In the genomic region with DNA sequence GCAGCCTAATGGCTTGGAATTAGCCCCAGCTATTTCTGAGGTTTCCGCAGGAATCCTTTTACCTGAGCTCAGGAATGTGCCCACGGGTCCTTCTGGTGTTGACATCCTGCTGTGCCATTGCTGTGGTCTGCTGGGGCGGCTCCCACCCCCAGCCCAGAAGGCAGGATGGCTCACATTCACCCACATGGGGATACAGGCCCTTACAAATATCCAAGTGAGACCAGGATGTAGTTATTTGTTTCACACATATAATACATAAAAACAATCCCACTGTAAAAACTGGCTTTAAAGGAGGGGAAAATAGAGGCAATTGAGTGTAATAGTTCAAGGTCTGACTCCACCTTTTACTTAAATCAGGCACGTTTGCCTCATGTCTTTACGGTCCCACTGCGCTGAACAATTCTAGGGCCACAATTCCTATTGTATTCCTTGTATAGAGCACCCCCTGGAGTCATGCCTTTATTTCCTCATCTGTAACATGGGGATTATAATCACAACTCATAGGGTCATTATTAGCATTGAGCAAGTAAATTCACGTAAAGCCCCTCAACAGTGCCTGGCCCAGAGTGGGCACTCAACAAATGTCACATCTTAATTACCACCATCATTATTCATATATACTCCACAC, we compare ENCODE assay signal across 20 cellular contexts. TPM values are rescaled to one million over a fixed set of nuclear protein-coding genes. Genes with fewer than 3 reads are reported as not detected.
DNase-seq lines count a peak whose midpoint lies in the region; ATAC-seq, FAIRE-seq and TF ChIP-seq lines count a peak whose summit lies in the region.
"Had no signal": no experiment of that assay in that cellular context is flagged by ENCODE, and none has a peak within 500 bp of the region (broad histone marks: within the 10 kb centered on the region; RNA-seq: fewer than 3 reads in every experiment).

No MANE protein-coding gene starts in this region.

- H3K9me3 Mint-ChIP-seq in astrocyte (ENCODE audit: unreplicated experiment) (no peaks in the 10 kb centered on the region), type B pancreatic cell (no peaks in the 10 kb centered on the region)
- H3K9me3 Mint-ChIP-seq: activated naive CD8-positive, alpha-beta T cell treated with anti-CD3 and anti-CD28 coated beads for 36 hours; activated T-helper 2 cell treated with anti-CD3 and anti-CD28 coated beads, Interferon-gamma antibody, Interleukin-2, Interleukin-4, amounts not matched to agents 10 μg/mL and 5 μg/mL and 100 μg/mL, durations not matched to agents 14 hours and 24 hours and 36 hours; brain; mesothelial cell of epicardium; nephron progenitor cell; stimulated activated memory B cell treated with anti-CD40 and anti-IgM and Interleukin-4, amounts not matched to agents 10 μg/mL and 1 μg/mL and 100 μg/mL, for 72 hours had no signal

- H3K4me1 Mint-ChIP-seq in astrocyte (ENCODE audit: low read depth, unreplicated experiment) (no peaks in the 10 kb centered on the region), type B pancreatic cell (ENCODE audit: unreplicated experiment) (peaks cover 7% of the 10 kb centered on the region)
- H3K4me1 Mint-ChIP-seq: activated naive CD8-positive, alpha-beta T cell treated with anti-CD3 and anti-CD28 coated beads for 36 hours; CD8-positive, alpha-beta memory T cell; mesothelial cell of epicardium; stimulated activated memory B cell treated with anti-CD40 and anti-IgM and Interleukin-4, amounts not matched to agents 10 μg/mL and 1 μg/mL and 100 μg/mL, for 72 hours had no signal

- H3K4me3 ChIP-seq in AG09309 (ENCODE audit: control insufficient read depth, low read depth, low read length) (no peak overlapping the region), astrocyte (ENCODE audit: insufficient read depth, low read depth, low read length) (no peak overlapping the region), left lung (no peak overlapping the region)
- H3K4me3 ChIP-seq: testis had no signal

- TF ChIP-seq CTCF in AG09309 (IDR thresholded peaks at IDR 0.05; ENCODE audit: control insufficient read depth, insufficient read depth, low read depth, low read length, missing control alignments) = peak; percentile 21
- peak; percentile 11 for TF ChIP-seq CTCF in GM10266 (IDR thresholded peaks at IDR 0.05; ENCODE audit: control insufficient read depth, insufficient read depth, low read depth, missing control alignments)
- TF ChIP-seq CTCF in astrocyte (IDR thresholded peaks at IDR 0.05; ENCODE audit: insufficient read depth, low read depth, low read length) = no peak
- TF ChIP-seq CTCF in left lung (IDR thresholded peaks at IDR 0.05) = no peak
- no peak for TF ChIP-seq CTCF in type B pancreatic cell (conservative IDR thresholded peaks at IDR 0.05)

- no peak for FAIRE-seq in astrocyte (lab: Jason Lieb, UNC)
- FAIRE-seq: frontal cortex had no signal

- intact Hi-C loops in left lung (cut with DNase I) = no loop called here

- H3K4me3 Mint-ChIP-seq in astrocyte (ENCODE audit: unreplicated experiment) (no peak overlapping the region), type B pancreatic cell (no peak overlapping the region)
- H3K4me3 Mint-ChIP-seq: activated naive CD8-positive, alpha-beta T cell treated with anti-CD3 and anti-CD28 coated beads for 36 hours; brain; CD8-positive, alpha-beta memory T cell; mesothelial cell of epicardium; nephron progenitor cell; stimulated activated memory B cell treated with anti-CD40 and anti-IgM and Interleukin-4, amounts not matched to agents 10 μg/mL and 1 μg/mL and 100 μg/mL, for 72 hours had no signal

- no peak overlapping the region for H3K27ac ChIP-seq in astrocyte (ENCODE audit: low read depth, low read length)
- H3K27ac ChIP-seq in left lung = no peak overlapping the region
- H3K27ac ChIP-seq: testis had no signal

- no peak overlapping the region for H3K4me2 ChIP-seq in astrocyte (ENCODE audit: low read length)

- H3K27ac Mint-ChIP-seq in astrocyte (ENCODE audit: unreplicated experiment) (peak overlapping the region; percentile 34), type B pancreatic cell (no peak overlapping the region)
- H3K27ac Mint-ChIP-seq: activated naive CD8-positive, alpha-beta T cell treated with anti-CD3 and anti-CD28 coated beads for 36 hours; activated T-helper 2 cell treated with anti-CD3 and anti-CD28 coated beads, Interferon-gamma antibody, Interleukin-2, Interleukin-4, amounts not matched to agents 10 μg/mL and 5 μg/mL and 100 μg/mL, durations not matched to agents 14 hours and 24 hours and 36 hours; CD8-positive, alpha-beta memory T cell; mesothelial cell of epicardium; nephron progenitor cell; progenitor cell of endocrine pancreas; stimulated activated memory B cell treated with anti-CD40 and anti-IgM and Interleukin-4, amounts not matched to agents 10 μg/mL and 1 μg/mL and 100 μg/mL, for 72 hours had no signal

- DNase-seq in AG09309 (ENCODE audit: low read depth) = no peak
- no peak for DNase-seq in GM10266 (ENCODE audit: extremely low spot score)
- DNase-seq in astrocyte (ENCODE audit: low read depth) = no peak
- no peak for DNase-seq in left lung
- DNase-seq in type B pancreatic cell (ENCODE audit: extremely low spot score, unreplicated experiment) = no peak
- DNase-seq in NOMO-1 treated with DMSO at 0.1 percent for 48 hours (lab: John Stamatoyannopoulos, UW; ENCODE audit: unreplicated experiment) = no peak
- DNase-seq in SHP77 treated with DMSO at 0.1 percent for 48 hours (lab: John Stamatoyannopoulos, UW) = no peak
- DNase-seq: activated CD8-positive, alpha-beta memory T cell treated with anti-CD3 and anti-CD28 coated beads, Interleukin-2, amount 50 U/mL, for 4 hours; activated naive CD8-positive, alpha-beta T cell treated with anti-CD3 and anti-CD28 coated beads for 36 hours; DMS79 had no signal

- H3K27me3 ChIP-seq in astrocyte (ENCODE audit: insufficient read depth, low read length) (no peaks in the 10 kb centered on the region), left lung (peaks cover 0 to 22% of the 10 kb centered on the region in 2 donors)
- H3K27me3 ChIP-seq: testis had no signal

- no peaks in the 10 kb centered on the region for H3K9me3 ChIP-seq in astrocyte (ENCODE audit: insufficient read depth, low read depth, low read length)
- no peaks in the 10 kb centered on the region for H3K9me3 ChIP-seq in left lung
- H3K9me3 ChIP-seq: testis had no signal

- H4K20me1 ChIP-seq in astrocyte (ENCODE audit: insufficient read depth, low read length) = no peaks in the 10 kb centered on the region

- H2AFZ ChIP-seq in astrocyte (ENCODE audit: low read depth, low read length) = no peak overlapping the region

- ATAC-seq in left lung = peak; percentile 33
- no peak for ATAC-seq in GM21367 (IDR thresholded peaks at IDR 0.05; ENCODE audit: unreplicated experiment)
- ATAC-seq: stimulated activated memory B cell treated with anti-CD40 and anti-IgM and Interleukin-4, amounts not matched to agents 10 μg/mL and 1 μg/mL and 100 μg/mL, for 72 hours had no signal

- no peak overlapping the region for H3K9ac ChIP-seq in astrocyte (ENCODE audit: low read length)

- H3K36me3 Mint-ChIP-seq in astrocyte (ENCODE audit: low read depth, unreplicated experiment) = no peaks in the 10 kb centered on the region
- H3K36me3 Mint-ChIP-seq in type B pancreatic cell = no peaks in the 10 kb centered on the region
- H3K36me3 Mint-ChIP-seq: activated naive CD8-positive, alpha-beta T cell treated with anti-CD3 and anti-CD28 coated beads for 36 hours; brain; CD8-positive, alpha-beta memory T cell; mesothelial cell of epicardium; stimulated activated memory B cell treated with anti-CD40 and anti-IgM and Interleukin-4, amounts not matched to agents 10 μg/mL and 1 μg/mL and 100 μg/mL, for 72 hours had no signal

- no peaks in the 10 kb centered on the region for H3K36me3 ChIP-seq in astrocyte (ENCODE audit: insufficient read depth, low read length)
- no peaks in the 10 kb centered on the region for H3K36me3 ChIP-seq in left lung

- H3K4me1 ChIP-seq in astrocyte (ENCODE audit: insufficient read depth, low read length) (no peaks in the 10 kb centered on the region), left lung (no peaks in the 10 kb centered on the region)
- H3K4me1 ChIP-seq: testis had no signal

- H3K27me3 Mint-ChIP-seq in astrocyte (ENCODE audit: low read depth, unreplicated experiment) (peaks cover 37% of the 10 kb centered on the region), type B pancreatic cell (peaks cover 35% of the 10 kb centered on the region)

- H3K79me2 ChIP-seq in astrocyte (ENCODE audit: insufficient read depth, low read length) = no peaks in the 10 kb centered on the region

RNA-seq across cellular contexts. Expression of a gene that starts 57.2 kb away (rescaled TPM):
- total RNA-seq in astrocyte (3.5 and 4.7 TPM in 2 replicates), left lung (10 to 100 TPM in 1 of 2 donors, 1 to 10 TPM in 1; 7.7 to 13.2 TPM), type B pancreatic cell (ENCODE audit: low replicate concordance) (4.7 and 4.9 TPM in 2 replicates)

Comparison
In these comparisons a context has a peak if more than half of its experiments do, and no peak if none do; other contexts are left out.
1. CTCF ChIP-seq: peak in AG09309 (single experiment) and GM10266 (single experiment); none in astrocyte (single experiment), left lung (0 of 2) and type B pancreatic cell (single experiment).